In genomic region chr4:86556791-86557415, GRCh38 we compare ENCODE assay signal across 10 cellular contexts. TPM values are rescaled to one million over a fixed set of nuclear protein-coding genes. Genes with fewer than 3 reads are reported as not detected.
A peak's percentile ranks its signal among the peaks of the same experiment; 100 is the strongest.
DNase-seq lines count a peak whose midpoint lies in the region; ATAC-seq, FAIRE-seq and TF ChIP-seq lines count a peak whose summit lies in the region.
"Had no signal": no experiment of that assay in that cellular context is flagged by ENCODE, and none has a peak within 500 bp of the region (broad histone marks: within the 10 kb centered on the region; RNA-seq: fewer than 3 reads in every experiment).

No MANE protein-coding gene starts in this region.

- FAIRE-seq in astrocyte (lab: Jason Lieb, UNC) (no peak), pancreas (lab: Jason Lieb, UNC) (peak; percentile 83)

- no peak overlapping the region for H3K4me3 Mint-ChIP-seq in astrocyte (ENCODE audit: unreplicated experiment)
- no peak overlapping the region for H3K4me3 Mint-ChIP-seq in activated CD8-positive, alpha-beta memory T cell treated with anti-CD3 and anti-CD28 coated beads, Interleukin-2, amount 10 ng/mL, durations not matched to agents 7 days and 5 days
- H3K4me3 Mint-ChIP-seq: activated T-cell treated with anti-CD3 and anti-CD28 coated beads, Interleukin-2, amount 50 U/mL, for 72 hours had no signal

- H3K9me3 Mint-ChIP-seq in astrocyte (ENCODE audit: unreplicated experiment), result no peaks in the 10 kb centered on the region
- H3K9me3 Mint-ChIP-seq in activated CD8-positive, alpha-beta memory T cell treated with anti-CD3 and anti-CD28 coated beads, Interleukin-2, amount 10 ng/mL, durations not matched to agents 7 days and 5 days (ENCODE audit: low read depth), result no peaks in the 10 kb centered on the region
- H3K9me3 Mint-ChIP-seq: activated T-cell treated with anti-CD3 and anti-CD28 coated beads, Interleukin-2, amount 50 U/mL, for 72 hours had no signal

- H3K27ac Mint-ChIP-seq in astrocyte (ENCODE audit: unreplicated experiment), result peak overlapping the region; percentile 64
- H3K27ac Mint-ChIP-seq in activated CD8-positive, alpha-beta memory T cell treated with anti-CD3 and anti-CD28 coated beads, Interleukin-2, amount 10 ng/mL, durations not matched to agents 7 days and 5 days, result no peak overlapping the region
- H3K27ac Mint-ChIP-seq: activated T-cell treated with anti-CD3 and anti-CD28 coated beads, Interleukin-2, amount 50 U/mL, for 72 hours had no signal

- CTCF ChIA-PET in activated CD8-positive, alpha-beta memory T cell treated with anti-CD3 and anti-CD28 coated beads, Interleukin-2, amount 10 ng/mL, durations not matched to agents 7 days and 5 days (lab: Charles Lee), result no interaction called here

- no peaks in the 10 kb centered on the region for H3K36me3 Mint-ChIP-seq in astrocyte (ENCODE audit: low read depth, unreplicated experiment)
- no peaks in the 10 kb centered on the region for H3K36me3 Mint-ChIP-seq in activated CD8-positive, alpha-beta memory T cell treated with anti-CD3 and anti-CD28 coated beads, Interleukin-2, amount 10 ng/mL, durations not matched to agents 7 days and 5 days

- H3K4me2 ChIP-seq in astrocyte (ENCODE audit: low read length), result peak overlapping the region; percentile 32

- no peaks in the 10 kb centered on the region for H3K27me3 Mint-ChIP-seq in astrocyte (ENCODE audit: low read depth, unreplicated experiment)
- H3K27me3 Mint-ChIP-seq in activated CD8-positive, alpha-beta memory T cell treated with anti-CD3 and anti-CD28 coated beads, Interleukin-2, amount 10 ng/mL, durations not matched to agents 7 days and 5 days, result peaks cover 11% of the 10 kb centered on the region

- H3K4me1 ChIP-seq in astrocyte (ENCODE audit: insufficient read depth, low read length) (no peaks in the 10 kb centered on the region), pancreas (peaks cover 0 to 6% (median 0%) of the 10 kb centered on the region in 3 donors)
- H3K4me1 ChIP-seq: gastrocnemius medialis had no signal

- H3K4me1 Mint-ChIP-seq in astrocyte (ENCODE audit: low read depth, unreplicated experiment), result peaks cover 5% of the 10 kb centered on the region
- H3K4me1 Mint-ChIP-seq in activated CD8-positive, alpha-beta memory T cell treated with anti-CD3 and anti-CD28 coated beads, Interleukin-2, amount 10 ng/mL, durations not matched to agents 7 days and 5 days, result peaks cover 3% of the 10 kb centered on the region

- H3K36me3 ChIP-seq in astrocyte (ENCODE audit: insufficient read depth, low read length) (no peaks in the 10 kb centered on the region), pancreas (no peaks in the 10 kb centered on the region)
- H3K36me3 ChIP-seq: gastrocnemius medialis, neutrophil had no signal

- no peak overlapping the region for H3K4me3 ChIP-seq in astrocyte (ENCODE audit: insufficient read depth, low read depth, low read length)
- H3K4me3 ChIP-seq in pancreas, result no peak overlapping the region
- H3K4me3 ChIP-seq: gastrocnemius medialis had no signal

- H4K20me1 ChIP-seq in astrocyte (ENCODE audit: insufficient read depth, low read length), result no peaks in the 10 kb centered on the region

- TF ChIP-seq CTCF in astrocyte (IDR thresholded peaks at IDR 0.05; ENCODE audit: insufficient read depth, low read depth, low read length), result no peak
- TF ChIP-seq CTCF in pancreas (IDR thresholded peaks at IDR 0.05), result no peak

- no peak overlapping the region for H3K27ac ChIP-seq in astrocyte (ENCODE audit: low read depth, low read length)
- no peak overlapping the region for H3K27ac ChIP-seq in pancreas
- H3K27ac ChIP-seq: gastrocnemius medialis, neutrophil had no signal

- DNase-seq in astrocyte (ENCODE audit: low read depth) (peak; percentile 23), pancreas (no peak), COLO829 (ENCODE audit: low spot score) (no peak)
- DNase-seq in activated CD8-positive, alpha-beta memory T cell treated with anti-CD3 and anti-CD28 coated beads, Interleukin-2, amount 10 ng/mL, durations not matched to agents 7 days and 5 days, result no peak
- DNase-seq in stimulated activated CD8-positive, alpha-beta memory T cell treated with anti-CD3 and anti-CD28 coated beads, Interleukin-4, amount 100 ng/mL, for 48 hours, result no peak
- DNase-seq: activated T-cell treated with anti-CD3 and anti-CD28 coated beads, Interleukin-2, amount 50 U/mL, for 72 hours; gastrocnemius medialis had no signal

- no peak overlapping the region for H3K9ac ChIP-seq in astrocyte (ENCODE audit: low read length)

- H3K9me3 ChIP-seq in astrocyte (ENCODE audit: insufficient read depth, low read depth, low read length), result no peaks in the 10 kb centered on the region
- H3K9me3 ChIP-seq in pancreas, result no peaks in the 10 kb centered on the region
- H3K9me3 ChIP-seq: gastrocnemius medialis, neutrophil had no signal

- no peaks in the 10 kb centered on the region for H3K79me2 ChIP-seq in astrocyte (ENCODE audit: insufficient read depth, low read length)

- no peak overlapping the region for H2AFZ ChIP-seq in astrocyte (ENCODE audit: low read depth, low read length)

- ATAC-seq in GM19395 (IDR thresholded peaks at IDR 0.05; ENCODE audit: unreplicated experiment), result peak; percentile 48
- peak; percentile 27 for ATAC-seq in HG03280 (IDR thresholded peaks at IDR 0.05; ENCODE audit: unreplicated experiment)
- ATAC-seq in pancreas, result no peak
- ATAC-seq in activated CD8-positive, alpha-beta memory T cell treated with anti-CD3 and anti-CD28 coated beads, Interleukin-2, amount 10 ng/mL, durations not matched to agents 7 days and 5 days, result no peak
- ATAC-seq: activated T-cell treated with anti-CD3 and anti-CD28 coated beads, Interleukin-2, amount 50 U/mL, for 72 hours; gastrocnemius medialis had no signal

- intact Hi-C loops in pancreas (cut with DNase I), result no loop called here

- H3K27me3 ChIP-seq in astrocyte (ENCODE audit: insufficient read depth, low read length), result no peaks in the 10 kb centered on the region
- H3K27me3 ChIP-seq in pancreas, result no peaks in the 10 kb centered on the region
- H3K27me3 ChIP-seq: gastrocnemius medialis had no signal

RNA-seq across cellular contexts. Expression of gene PTPN13, which starts 37.2 kb away (rescaled TPM):
- 46.2 and 50.3 TPM in 2 replicates for total RNA-seq in astrocyte
- 1 to 10 TPM; 6.3 to 9.1 (median 7.3) TPM for total RNA-seq in pancreas
- 1 to 10 TPM; 1.9 to 5.6 TPM for polyA plus RNA-seq in pancreas
- under 1 TPM; 0.37 to 0.67 TPM for total RNA-seq in activated CD8-positive, alpha-beta memory T cell treated with anti-CD3 and anti-CD28 coated beads, Interleukin-2, amount 10 ng/mL, durations not matched to agents 7 days and 5 days

Comparison
In these comparisons a context has a peak if more than half of its experiments do, and no peak if none do; other contexts are left out.
1. ATAC-seq: peak in GM19395 (single experiment) and HG03280 (single experiment); none in pancreas (0 of 4) and activated CD8-positive, alpha-beta memory T cell treated with anti-CD3 and anti-CD28 coated beads, Interleukin-2, amount 10 ng/mL, durations not matched to agents 7 days and 5 days (single experiment).
2. RNA of gene PTPN13, which starts 37.2 kb away (total RNA-seq): 46.2 to 50.3 TPM in astrocyte and 6.3 to 9.1 TPM in pancreas; 0.37 to 0.67 TPM in activated CD8-positive, alpha-beta memory T cell treated with anti-CD3 and anti-CD28 coated beads, Interleukin-2, amount 10 ng/mL, durations not matched to agents 7 days and 5 days; every median in the first group is over 4 times any median in the second.